8 cellular contexts compared by ENCODE assay signal in the genomic region with DNA sequence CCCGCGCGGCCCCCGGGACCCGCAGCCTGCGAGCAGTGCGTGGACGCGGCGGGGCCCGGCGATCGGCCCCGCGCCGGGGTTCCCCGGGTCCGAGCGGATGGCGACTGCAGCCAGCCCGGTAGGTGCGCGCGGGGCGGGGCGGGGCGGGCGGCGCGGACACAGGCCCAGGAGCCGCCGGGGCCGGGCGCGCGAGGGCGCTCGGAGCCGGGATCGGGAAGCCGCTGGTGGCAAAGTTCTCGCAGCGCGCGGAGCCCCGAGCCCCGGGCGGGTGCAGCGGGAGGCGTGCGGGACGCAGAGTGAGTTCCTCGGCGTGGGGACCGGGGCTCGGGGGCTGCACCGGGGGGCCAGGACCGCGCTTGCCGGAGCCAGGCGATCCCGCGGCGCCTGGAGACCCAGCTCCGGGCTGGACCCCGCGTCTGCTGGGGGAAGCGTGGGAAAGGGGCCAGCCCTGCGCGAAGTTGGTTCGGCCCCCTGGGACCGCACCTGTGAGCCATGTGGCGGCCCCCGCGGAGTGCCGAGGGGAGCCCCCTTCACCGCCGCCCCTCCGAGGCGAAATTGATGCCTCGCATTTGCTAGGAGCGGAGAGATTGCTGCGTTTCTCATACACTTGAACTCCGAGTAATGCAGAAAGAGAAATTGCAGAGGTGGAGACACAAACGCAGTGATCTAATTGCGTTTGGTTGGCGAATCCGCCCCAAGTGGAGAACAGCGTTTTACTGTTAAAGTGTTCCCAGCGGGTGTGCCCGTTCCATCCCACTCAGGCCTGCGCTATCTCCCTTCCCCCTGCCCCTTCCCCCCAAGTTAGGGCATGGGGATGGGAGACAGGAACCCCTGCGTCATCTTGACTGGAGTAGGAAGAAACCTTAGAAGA.
DNase-seq lines count a peak whose midpoint lies in the region; ATAC-seq, FAIRE-seq and TF ChIP-seq lines count a peak whose summit lies in the region.

No MANE protein-coding gene starts in this region.

- peak; percentile 54 to 56 for ATAC-seq in activated T-cell treated with anti-CD3 and anti-CD28 coated beads, Interleukin-2, amount 50 U/mL, for 72 hours (replicated peaks in 1 of 2)
- ATAC-seq in HG02571 (IDR thresholded peaks at IDR 0.05; ENCODE audit: unreplicated experiment): no peak
- ATAC-seq in GM19324 (IDR thresholded peaks at IDR 0.05; ENCODE audit: low FRiP score, unreplicated experiment): no peak

- peak; percentile 18 for DNase-seq in COR-L47 (lab: John Stamatoyannopoulos, UW)
- DNase-seq in HPDE6-E6E7 (ENCODE audit: extremely low spot score): peak; percentile 29
- DNase-seq in activated T-cell treated with anti-CD3 and anti-CD28 coated beads, Interleukin-2, amount 50 U/mL, for 72 hours: peak; percentile 10 to 24
- peak; percentile 78 to 90 for DNase-seq in frontal cortex (ENCODE audit: low spot score in 2 of 2)
- no peak for DNase-seq in SKM-1 (lab: John Stamatoyannopoulos, UW; ENCODE audit: unreplicated experiment)

- no peaks in the 10 kb centered on the region for H3K9me3 Mint-ChIP-seq in activated T-cell treated with anti-CD3 and anti-CD28 coated beads, Interleukin-2, amount 50 U/mL, for 72 hours

- H3K4me1 Mint-ChIP-seq in activated T-cell treated with anti-CD3 and anti-CD28 coated beads, Interleukin-2, amount 50 U/mL, for 72 hours (ENCODE audit: low read depth): peaks cover 4% of the 10 kb centered on the region

- H3K9ac ChIP-seq in neural cell (ENCODE audit: low read length): peak overlapping the region; percentile 52

- peak overlapping the region; percentile 95 for H3K4me2 ChIP-seq in neural cell (ENCODE audit: low read length)

- FAIRE-seq in frontal cortex (lab: Jason Lieb, UNC): no peak

- peak overlapping the region; percentile 67 to 74 for H3K4me3 Mint-ChIP-seq in activated T-cell treated with anti-CD3 and anti-CD28 coated beads, Interleukin-2, amount 50 U/mL, for 72 hours

- H4K20me1 ChIP-seq in neural cell (ENCODE audit: insufficient read depth): peaks cover 8% of the 10 kb centered on the region

- no peak for TF ChIP-seq EP300 in neural cell (conservative IDR thresholded peaks at IDR 0.05; ENCODE audit: poor library complexity, severe bottlenecking)

- peak; percentile 23 for TF ChIP-seq RAD21 in neural cell (conservative IDR thresholded peaks at IDR 0.05)

- no peak overlapping the region for H2AFZ ChIP-seq in neural cell (ENCODE audit: low read depth, low read length)

- H3K27me3 Mint-ChIP-seq in activated T-cell treated with anti-CD3 and anti-CD28 coated beads, Interleukin-2, amount 50 U/mL, for 72 hours (ENCODE audit: low read depth): peaks cover 42% of the 10 kb centered on the region

- H3K4me3 ChIP-seq in neural cell (ENCODE audit: low read length): peak overlapping the region; percentile 81

- no peaks in the 10 kb centered on the region for H3K36me3 Mint-ChIP-seq in activated T-cell treated with anti-CD3 and anti-CD28 coated beads, Interleukin-2, amount 50 U/mL, for 72 hours (ENCODE audit: insufficient read depth in 2 of 2)

- no peak overlapping the region for H3K27ac ChIP-seq in neural cell (ENCODE audit: low read length)

- H3K36me3 ChIP-seq in neural cell (ENCODE audit: insufficient read depth, low read length): no peaks in the 10 kb centered on the region

- H3K27ac Mint-ChIP-seq in activated T-cell treated with anti-CD3 and anti-CD28 coated beads, Interleukin-2, amount 50 U/mL, for 72 hours: no peak overlapping the region

- TF ChIP-seq CTCF in neural cell (IDR thresholded peaks at IDR 0.05; ENCODE audit: poor library complexity, severe bottlenecking): no peak

- H3K9me2 ChIP-seq in neural cell (ENCODE audit: insufficient read depth, low read length): no peaks in the 10 kb centered on the region

- peaks cover 5% of the 10 kb centered on the region for H3K27me3 ChIP-seq in neural cell (ENCODE audit: insufficient read depth, low read depth, low read length)

- no peaks in the 10 kb centered on the region for H3K79me2 ChIP-seq in neural cell (replicated peaks; ENCODE audit: insufficient read depth, low read length)

- no peaks in the 10 kb centered on the region for H3K9me3 ChIP-seq in neural cell (ENCODE audit: low read length)

- no peaks in the 10 kb centered on the region for H3F3A ChIP-seq in neural cell (ENCODE audit: insufficient read depth, low read length, poor library complexity, severe bottlenecking)

TF ChIP-seq in neural cell, 6 proteins besides CTCF, POLR2A, EP300 and RAD21:
- no peak for TF ChIP-seq EZH2 (IDR thresholded peaks at IDR 0.05; ENCODE audit: borderline replicate concordance, insufficient read depth, low read length, poor library complexity, severe bottlenecking)
- TF ChIP-seq MXI1 (conservative IDR thresholded peaks at IDR 0.05; ENCODE audit: poor library complexity, severe bottlenecking): peak; percentile 44
- peak; percentile 32 for TF ChIP-seq SMC3 (conservative IDR thresholded peaks at IDR 0.05; ENCODE audit: poor library complexity)
- TF ChIP-seq POLR2AphosphoS5 (IDR thresholded peaks at IDR 0.05): peak; percentile 41
- no peak for TF ChIP-seq TAF1 (IDR thresholded peaks at IDR 0.05; ENCODE audit: low read depth)
- TF ChIP-seq, protein P1, sequence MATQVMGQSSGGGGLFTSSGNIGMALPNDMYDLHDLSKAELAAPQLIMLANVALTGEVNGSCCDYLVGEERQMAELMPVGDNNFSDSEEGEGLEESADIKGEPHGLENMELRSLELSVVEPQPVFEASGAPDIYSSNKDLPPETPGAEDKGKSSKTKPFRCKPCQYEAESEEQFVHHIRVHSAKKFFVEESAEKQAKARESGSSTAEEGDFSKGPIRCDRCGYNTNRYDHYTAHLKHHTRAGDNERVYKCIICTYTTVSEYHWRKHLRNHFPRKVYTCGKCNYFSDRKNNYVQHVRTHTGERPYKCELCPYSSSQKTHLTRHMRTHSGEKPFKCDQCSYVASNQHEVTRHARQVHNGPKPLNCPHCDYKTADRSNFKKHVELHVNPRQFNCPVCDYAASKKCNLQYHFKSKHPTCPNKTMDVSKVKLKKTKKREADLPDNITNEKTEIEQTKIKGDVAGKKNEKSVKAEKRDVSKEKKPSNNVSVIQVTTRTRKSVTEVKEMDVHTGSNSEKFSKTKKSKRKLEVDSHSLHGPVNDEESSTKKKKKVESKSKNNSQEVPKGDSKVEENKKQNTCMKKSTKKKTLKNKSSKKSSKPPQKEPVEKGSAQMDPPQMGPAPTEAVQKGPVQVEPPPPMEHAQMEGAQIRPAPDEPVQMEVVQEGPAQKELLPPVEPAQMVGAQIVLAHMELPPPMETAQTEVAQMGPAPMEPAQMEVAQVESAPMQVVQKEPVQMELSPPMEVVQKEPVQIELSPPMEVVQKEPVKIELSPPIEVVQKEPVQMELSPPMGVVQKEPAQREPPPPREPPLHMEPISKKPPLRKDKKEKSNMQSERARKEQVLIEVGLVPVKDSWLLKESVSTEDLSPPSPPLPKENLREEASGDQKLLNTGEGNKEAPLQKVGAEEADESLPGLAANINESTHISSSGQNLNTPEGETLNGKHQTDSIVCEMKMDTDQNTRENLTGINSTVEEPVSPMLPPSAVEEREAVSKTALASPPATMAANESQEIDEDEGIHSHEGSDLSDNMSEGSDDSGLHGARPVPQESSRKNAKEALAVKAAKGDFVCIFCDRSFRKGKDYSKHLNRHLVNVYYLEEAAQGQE (IDR thresholded peaks at IDR 0.05; ENCODE audit: borderline replicate concordance): no peak
TF ChIP-seq in neural cell: peak in this region for 3.

Comparison
In these comparisons a context has a peak if more than half of its experiments do, and no peak if none do; other contexts are left out.
1. ATAC-seq: peak in activated T-cell treated with anti-CD3 and anti-CD28 coated beads, Interleukin-2, amount 50 U/mL, for 72 hours (2 of 2); none in HG02571 (single experiment) and GM19324 (single experiment).